Comparison of ENCODE assay signal across 10 cellular contexts in genomic region chrX:48695524-48695875, GRCh38. TPM values are rescaled to one million over a fixed set of nuclear protein-coding genes. Genes with fewer than 3 reads are reported as not detected.
DNase-seq lines count a peak whose midpoint lies in the region; ATAC-seq and TF ChIP-seq lines count a peak whose summit lies in the region.
"Had no signal": no experiment of that assay in that cellular context is flagged by ENCODE, and none has a peak within 500 bp of the region (broad histone marks: within the 10 kb centered on the region; RNA-seq: fewer than 3 reads in every experiment).

No MANE protein-coding gene starts in this region.

- H3K9me3 ChIP-seq in Caco-2 (no peaks in the 10 kb centered on the region), neural progenitor cell (ENCODE audit: low read depth) (no peaks in the 10 kb centered on the region)

- BruUV-seq in Caco-2 (replicated peaks; lab: Mats Ljungman, UMichigan): no TSS peak

- intact Hi-C loops in Caco-2 (cut with micrococcal nuclease; ENCODE audit: unreplicated experiment): loop anchor here (5.0 kb wide), 1 partner anchor 107 kb away; the partner anchor contains the start of gene HDAC6
- intact Hi-C loops in dendritic cell treated with granulocyte-macrophage colony-stimulating factor and Interleukin-4, amounts not matched to agents 40 ng/mL and 50 ng/mL, for 4 days (cut with micrococcal nuclease): loop anchor here (5.0 kb wide), 1 partner anchor 107 kb away; the partner anchor contains the start of gene HDAC6

- H3K36me3 Mint-ChIP-seq in Caco-2 (ENCODE audit: insufficient read depth, unreplicated experiment): peaks cover 18% of the 10 kb centered on the region
- H3K36me3 Mint-ChIP-seq in dendritic cell treated with granulocyte-macrophage colony-stimulating factor and Interleukin-4, amounts not matched to agents 40 ng/mL and 50 ng/mL, for 4 days (ENCODE audit: low read depth): peaks cover 41% of the 10 kb centered on the region
- peaks cover 3% of the 10 kb centered on the region for H3K36me3 Mint-ChIP-seq in neural progenitor cell

- H3K4me3 ChIP-seq in Caco-2 (ENCODE audit: low read depth, low read length) (peak overlapping the region; percentile 69), neural progenitor cell (peak overlapping the region; percentile 80)

- CTCF ChIA-PET in Caco-2 (lab: Charles Lee): interaction anchor here (0.6 to 1.7 kb wide), 2 partner anchors 47 to 120 kb away, joined by 3 to 5 read pairs; no protein-coding TSS in a partner anchor

- no peaks in the 10 kb centered on the region for H3K27me3 Mint-ChIP-seq in Caco-2 (ENCODE audit: insufficient read depth, unreplicated experiment)
- H3K27me3 Mint-ChIP-seq in dendritic cell treated with granulocyte-macrophage colony-stimulating factor and Interleukin-4, amounts not matched to agents 40 ng/mL and 50 ng/mL, for 4 days: no peaks in the 10 kb centered on the region
- H3K27me3 Mint-ChIP-seq in neural progenitor cell (ENCODE audit: insufficient read depth, low read depth): peaks cover 7% of the 10 kb centered on the region

- H3K4me1 Mint-ChIP-seq in Caco-2 (ENCODE audit: low read depth, unreplicated experiment) (peaks cover 7% of the 10 kb centered on the region), neural progenitor cell (peaks cover 18% of the 10 kb centered on the region)
- peaks cover 26% of the 10 kb centered on the region for H3K4me1 Mint-ChIP-seq in dendritic cell treated with granulocyte-macrophage colony-stimulating factor and Interleukin-4, amounts not matched to agents 40 ng/mL and 50 ng/mL, for 4 days (ENCODE audit: low read depth)

- H3K4me3 Mint-ChIP-seq in Caco-2 (ENCODE audit: unreplicated experiment) (peak overlapping the region; percentile 85), neural progenitor cell (peak overlapping the region; percentile 94)
- peak overlapping the region; percentile 86 for H3K4me3 Mint-ChIP-seq in dendritic cell treated with granulocyte-macrophage colony-stimulating factor and Interleukin-4, amounts not matched to agents 40 ng/mL and 50 ng/mL, for 4 days

- peaks cover 29% of the 10 kb centered on the region for H3K79me2 ChIP-seq in neural progenitor cell (ENCODE audit: low read depth)

- POLR2A ChIA-PET in Caco-2 (lab: Charles Lee): interaction anchor here (1.9 kb wide), 1 partner anchor 19 kb away, joined by 16 read pairs; no protein-coding TSS in a partner anchor

- H2AFZ ChIP-seq in neural progenitor cell (replicated peaks): no peak overlapping the region

- no peaks in the 10 kb centered on the region for H3K27me3 ChIP-seq in Caco-2 (replicated peaks; ENCODE audit: control insufficient read depth, insufficient read depth, low read length)
- peaks cover 5% of the 10 kb centered on the region for H3K27me3 ChIP-seq in neural progenitor cell

- no peak overlapping the region for H3K9ac ChIP-seq in neural progenitor cell

- H3K4me1 ChIP-seq in Caco-2 (no peaks in the 10 kb centered on the region), neural progenitor cell (peaks cover 17% of the 10 kb centered on the region)

- H4K20me1 ChIP-seq in neural progenitor cell (ENCODE audit: low read depth): no peaks in the 10 kb centered on the region

- peaks cover 27% of the 10 kb centered on the region for H3F3A ChIP-seq in neural progenitor cell (ENCODE audit: low read depth)

- H3K36me3 ChIP-seq in Caco-2 (ENCODE audit: control insufficient read depth, insufficient read depth, low read length) (no peaks in the 10 kb centered on the region), neural progenitor cell (no peaks in the 10 kb centered on the region)

- no peaks in the 10 kb centered on the region for H3K9me3 Mint-ChIP-seq in Caco-2 (ENCODE audit: unreplicated experiment)
- H3K9me3 Mint-ChIP-seq in dendritic cell treated with granulocyte-macrophage colony-stimulating factor and Interleukin-4, amounts not matched to agents 40 ng/mL and 50 ng/mL, for 4 days: no peaks in the 10 kb centered on the region
- peaks cover 21% of the 10 kb centered on the region for H3K9me3 Mint-ChIP-seq in neural progenitor cell

- H3K27ac Mint-ChIP-seq in Caco-2 (ENCODE audit: unreplicated experiment): peak overlapping the region; percentile 79
- H3K27ac Mint-ChIP-seq in dendritic cell treated with granulocyte-macrophage colony-stimulating factor and Interleukin-4, amounts not matched to agents 40 ng/mL and 50 ng/mL, for 4 days: peak overlapping the region; percentile 97
- H3K27ac Mint-ChIP-seq in neural progenitor cell: peak overlapping the region; percentile 87

- TF ChIP-seq CTCF in Caco-2 (IDR thresholded peaks at IDR 0.05; ENCODE audit: insufficient read depth in 1 of 2, low read depth in 1 of 2, low read length in 1 of 2, severe bottlenecking in 1 of 2, unreplicated experiment in 1 of 2): no peak
- TF ChIP-seq CTCF in neural progenitor cell (IDR thresholded peaks at IDR 0.05): no peak

- H3K4me2 ChIP-seq in neural progenitor cell: peak overlapping the region; percentile 79

- no peak for ATAC-seq in HG02840 (IDR thresholded peaks at IDR 0.05; ENCODE audit: low FRiP score, unreplicated experiment)

- no peak for DNase-seq in Caco-2
- DNase-seq in NCI-H226: peak; percentile 2
- no peak for DNase-seq in neural progenitor cell (ENCODE audit: low spot score)
- DNase-seq in retina: no peak
- no peak for DNase-seq in UCSD-AML1 (lab: John Stamatoyannopoulos, UW; ENCODE audit: unreplicated experiment)
- no peak for DNase-seq in stimulated activated CD8-positive, alpha-beta memory T cell treated with anti-CD3 and anti-CD28 coated beads, Interleukin-4, amount 100 ng/mL, for 48 hours
- DNase-seq: stimulated activated naive CD4-positive, alpha-beta T cell had no signal

- H3K27ac ChIP-seq in neural progenitor cell: peak overlapping the region; percentile 21

RNA-seq across cellular contexts. Expression of gene SUV39H1, which starts 1.0 kb away (rescaled TPM):
- total RNA-seq in Caco-2 (2022) (13.9 and 15.8 TPM in 2 replicates), neural progenitor cell (ENCODE audit: low replicate concordance) (9.4 and 13.9 TPM in 2 replicates)

RNA-seq across cellular contexts. Expression of gene WAS, which starts 11.9 kb away (rescaled TPM):
- 0.39 and 0.43 TPM in 2 replicates for total RNA-seq in Caco-2 (2022)
- total RNA-seq in neural progenitor cell (ENCODE audit: low replicate concordance): 0.37 TPM in 1 of 2 replicates, not detected in the other
- total RNA-seq: dermis microvascular lymphatic vessel endothelial cell had no signal
